Comparison of ENCODE assay signal across 8 cellular contexts in genomic region chr6:32176476-32177181, GRCh38. TPM values are rescaled to one million over a fixed set of nuclear protein-coding genes. Genes with fewer than 3 reads are reported as not detected.
DNase-seq lines count a peak whose midpoint lies in the region; ATAC-seq and TF ChIP-seq lines count a peak whose summit lies in the region.

No MANE protein-coding gene starts in this region.

- TF ChIP-seq CTCF in C4-2B (conservative IDR thresholded peaks at IDR 0.05) (no peak), MCF 10A (IDR thresholded peaks at IDR 0.05; ENCODE audit: unreplicated experiment) (no peak), uterus (IDR thresholded peaks at IDR 0.05) (no peak)

- H3K36me3 Mint-ChIP-seq in MCF 10A (ENCODE audit: insufficient read depth, unreplicated experiment) (peaks cover 42% of the 10 kb centered on the region), memory B cell (peaks cover 16% of the 10 kb centered on the region)

- peaks cover 9 to 14% of the 10 kb centered on the region in 2 donors for H3K4me1 ChIP-seq in uterus

- H3K27me3 ChIP-seq in uterus, result no peaks in the 10 kb centered on the region

- TF ChIP-seq POLR2A in uterus (IDR thresholded peaks at IDR 0.05), result no peak

- POLR2A ChIA-PET in MCF 10A (lab: Yijun Ruan, JAX), result interaction anchor here (0.6 to 5.0 kb wide), 26 partner anchors 9 to 1074 kb away, joined by 3 to 112 read pairs (median 4); partner anchors contain the start of genes ATF6B, BRD2, DXO and EHMT2

- H3K9me3 Mint-ChIP-seq in MCF 10A (ENCODE audit: unreplicated experiment), result no peaks in the 10 kb centered on the region
- peaks cover 1% of the 10 kb centered on the region for H3K9me3 Mint-ChIP-seq in memory B cell

- H3K27me3 Mint-ChIP-seq in MCF 10A (ENCODE audit: insufficient read depth, unreplicated experiment), result no peaks in the 10 kb centered on the region
- H3K27me3 Mint-ChIP-seq in memory B cell, result no peaks in the 10 kb centered on the region

- H3K4me3 ChIP-seq in uterus, result peak overlapping the region; percentile 84 to 99

- CTCF ChIA-PET in MCF 10A (lab: Yijun Ruan, JAX), result interaction anchor here (0.6 to 1.3 kb wide), 3 partner anchors 14 to 292 kb away, joined by 3 to 4 read pairs (median 3); partner anchors contain the start of gene PBX2

- H3K4me1 Mint-ChIP-seq in MCF 10A (ENCODE audit: insufficient read depth, unreplicated experiment) (peaks cover 58% of the 10 kb centered on the region), memory B cell (peaks cover 62% of the 10 kb centered on the region)

- DNase-seq in LHCN-M2 (ENCODE audit: low read depth), result peak; percentile 70
- no peak for DNase-seq in MCF 10A (ENCODE audit: unreplicated experiment)
- no peak for DNase-seq in memory B cell (ENCODE audit: low spot score in 2 of 2)
- DNase-seq in uterus, result no peak
- no peak for DNase-seq in SW 1271 (lab: John Stamatoyannopoulos, UW)
- no peak for DNase-seq in occipital lobe (lab: John Stamatoyannopoulos, UW)

- intact Hi-C loops in MCF 10A (cut with micrococcal nuclease) (loop anchor here (1.0 kb wide), 1 partner anchor 22 kb away; the partner anchor contains the start of gene PPT2), uterus (cut with DNase I; ENCODE audit: low total_unique reads) (loop anchor here (10.0 kb wide), 1 partner anchor 52 kb away; the partner anchor contains the start of gene ATF6B)

- no peaks in the 10 kb centered on the region for H3K36me3 ChIP-seq in uterus

- H3K4me3 Mint-ChIP-seq in MCF 10A (ENCODE audit: unreplicated experiment), result peak overlapping the region; percentile 79
- peak overlapping the region; percentile 89 for H3K4me3 Mint-ChIP-seq in memory B cell

- no peaks in the 10 kb centered on the region for H3K9me3 ChIP-seq in uterus

- H3K27ac Mint-ChIP-seq in MCF 10A (ENCODE audit: low read depth, unreplicated experiment) (peak overlapping the region; percentile 91), memory B cell (peak overlapping the region; percentile 93)

- H3K27ac ChIP-seq in C4-2B, result peak overlapping the region; percentile 81
- peak overlapping the region; percentile 96 to 98 for H3K27ac ChIP-seq in uterus

- BruUV-seq in MCF 10A (replicated peaks; lab: Mats Ljungman, UMichigan), result TSS peak; percentile 78

- no peak for ATAC-seq in memory B cell (ENCODE audit: low read depth)
- no peak for ATAC-seq in GM21526 (IDR thresholded peaks at IDR 0.05; ENCODE audit: low FRiP score, unreplicated experiment)

RNA-seq across cellular contexts. Expression of gene AGPAT1, which starts 0.7 kb away (rescaled TPM):
- total RNA-seq in LHCN-M2 (2014; rRNA removed) (80.3 and 87.0 TPM in 2 replicates), MCF 10A (2022) (37.8 and 43.4 TPM in 2 replicates), uterus (10 to 100 TPM; 14.2 to 71.2 (median 37.7) TPM), occipital lobe (13.6 TPM)
- polyA plus RNA-seq in LHCN-M2 (2012), result 95.4 TPM

RNA-seq across cellular contexts. Expression of gene RNF5, which starts 1.6 kb away (rescaled TPM):
- total RNA-seq in LHCN-M2 (2014; rRNA removed), result 43.5 and 55.3 TPM in 2 replicates
- 70.3 TPM for polyA plus RNA-seq in LHCN-M2 (2012)
- total RNA-seq in MCF 10A (2022), result 28.1 and 29.6 TPM in 2 replicates
- total RNA-seq in uterus, result 10 to 100 TPM; 45.6 to 84.7 (median 56.3) TPM
- total RNA-seq in occipital lobe, result 71.7 TPM

RNA-seq across cellular contexts. Expression of gene AGER, which starts 7.4 kb away (rescaled TPM):
- total RNA-seq in LHCN-M2 (2014; rRNA removed) (0.45 and 0.80 TPM in 2 replicates), MCF 10A (2022) (8.0 and 8.4 TPM in 2 replicates), uterus (10 to 100 TPM in 1 of 4 donors, 1 to 10 TPM in 1, under 1 TPM in 1, not detected in 1; 0.59 to 12.4 (median 2.5) TPM), occipital lobe (0.78 TPM)
- 0.97 TPM for polyA plus RNA-seq in LHCN-M2 (2012)

RNA-seq across cellular contexts. Expression of gene EGFL8, which starts 12.2 kb away (rescaled TPM):
- total RNA-seq in LHCN-M2 (2014; rRNA removed) (1.3 and 2.4 TPM in 2 replicates), MCF 10A (2022) (3.1 and 6.7 TPM in 2 replicates), uterus (10 to 100 TPM in 3 of 4 donors, 1 to 10 TPM in 1; 9.2 to 54.8 (median 20.2) TPM), occipital lobe (7.5 TPM)
- 1.1 TPM for polyA plus RNA-seq in LHCN-M2 (2012)

RNA-seq across cellular contexts. Expression of gene PBX2, which starts 13.4 kb away (rescaled TPM):
- total RNA-seq in LHCN-M2 (2014; rRNA removed) (19.2 and 23.1 TPM in 2 replicates), MCF 10A (2022) (48.1 and 49.2 TPM in 2 replicates), uterus (100 to 1,000 TPM in 1 of 4 donors, 10 to 100 TPM in 3; 35.1 to 150 (median 57.7) TPM), occipital lobe (18.1 TPM)
- polyA plus RNA-seq in LHCN-M2 (2012), result 27.7 TPM
